In genomic region chr21:25607151-25607811, GRCh38 we compare ENCODE assay signal across 1 cellular context.
TF ChIP-seq lines count a peak whose summit lies in the region.

Gene MRPL39 (minus strand): TSS chr21:25607481. CDS start chr21:25607475, 6 bp downstream.

TF ChIP-seq in K562, 482 proteins besides CTCF, POLR2A, EP300 and RAD21 (continued from another document and continues in another):
- peak; percentile 42; the same call in 1 of the 2 replicates for TF ChIP-seq THAP12 (CRISPR knock-in tag; IDR thresholded peaks at IDR 0.05)
- TF ChIP-seq HNRNPLL (IDR thresholded peaks at IDR 0.05; ENCODE audit: low read depth, low read length, poor library complexity, severe bottlenecking): peak; percentile 66
- no peak for TF ChIP-seq ZNF3 (CRISPR knock-in tag; IDR thresholded peaks at IDR 0.05)
- peak; percentile 71; the same call in 1 of the 2 replicates for TF ChIP-seq ATF6 (CRISPR knock-in tag; IDR thresholded peaks at IDR 0.05)
- no peak for TF ChIP-seq PURB (CRISPR knock-in tag; IDR thresholded peaks at IDR 0.05; ENCODE audit: low read depth)
- peak; percentile 87 for TF ChIP-seq BRD4 (IDR thresholded peaks at IDR 0.05)
- TF ChIP-seq SMC3 (conservative IDR thresholded peaks at IDR 0.05; ENCODE audit: insufficient read depth, low read depth, low read length): peak; percentile 54
- TF ChIP-seq CHD4 (IDR thresholded peaks at IDR 0.05; ENCODE audit: insufficient read depth, insufficient replicate concordance, low read depth, low read length, poor library complexity, severe bottlenecking): peak; percentile 89
- peak; percentile 100 for TF ChIP-seq TAF1 (IDR thresholded peaks at IDR 0.05; ENCODE audit: control insufficient read depth, extremely low read depth, insufficient read depth, low read length, severe bottlenecking)
- TF ChIP-seq SOX6 (IDR thresholded peaks at IDR 0.05): peak; percentile 59; the same call in 1 of the 2 replicates
- TF ChIP-seq CXXC5 (CRISPR knock-in tag; IDR thresholded peaks at IDR 0.05): peak; percentile 98
- peak; percentile 41 for TF ChIP-seq GTF2B (IDR thresholded peaks at IDR 0.05; ENCODE audit: extremely low read depth, insufficient read length)
- TF ChIP-seq ZNF830 (CRISPR knock-in tag; IDR thresholded peaks at IDR 0.05): 0 out of 2 replicates have a peak, but pooled peaks have one; percentile 82
- TF ChIP-seq ZNF740 (CRISPR knock-in tag; IDR thresholded peaks at IDR 0.05): peak; percentile 67; the same call in 1 of the 2 replicates
- no peak for TF ChIP-seq ZNF740 (tag; IDR thresholded peaks at IDR 0.05)
- TF ChIP-seq HOXB6 (CRISPR knock-in tag; IDR thresholded peaks at IDR 0.05; ENCODE audit: borderline replicate concordance): no peak
- TF ChIP-seq ZBTB2 (IDR thresholded peaks at IDR 0.05): peak; percentile 80
- TF ChIP-seq TOE1 (IDR thresholded peaks at IDR 0.05; ENCODE audit: borderline replicate concordance): peak; percentile 90
- TF ChIP-seq TOE1 (CRISPR knock-in tag; IDR thresholded peaks at IDR 0.05; ENCODE audit: borderline replicate concordance, low read depth): no peak
- peak; percentile 55 for TF ChIP-seq CREB1 (IDR thresholded peaks at IDR 0.05)
- TF ChIP-seq CREB1 (CRISPR knock-in tag; IDR thresholded peaks at IDR 0.05): no peak
- peak; percentile 93 for TF ChIP-seq GABPB1 (CRISPR knock-in tag; IDR thresholded peaks at IDR 0.05)
- peak; percentile 79 for TF ChIP-seq REST (CRISPR knock-in tag; IDR thresholded peaks at IDR 0.05; ENCODE audit: low read depth)
- peak; percentile 57 for TF ChIP-seq PRPF4 (IDR thresholded peaks at IDR 0.05; ENCODE audit: insufficient read depth, low read depth, low read length, poor library complexity, severe bottlenecking)
- peak; percentile 86 for TF ChIP-seq HCFC1 (IDR thresholded peaks at IDR 0.05; ENCODE audit: low read depth, low read length)
- TF ChIP-seq TEAD4 (IDR thresholded peaks at IDR 0.05; ENCODE audit: low read length): peak; percentile 42; the same call in 1 of the 2 replicates
- 0 out of 2 replicates have a peak, but pooled peaks have one; percentile 27 for TF ChIP-seq TEAD4 (CRISPR knock-in tag; IDR thresholded peaks at IDR 0.05; ENCODE audit: borderline replicate concordance)
- peak; percentile 65 for TF ChIP-seq VEZF1 (CRISPR knock-in tag; IDR thresholded peaks at IDR 0.05)
- TF ChIP-seq FOXP1 (CRISPR knock-in tag; IDR thresholded peaks at IDR 0.05): peak; percentile 80; the same call in 1 of the 2 replicates
- no peak for TF ChIP-seq NCOA2 (IDR thresholded peaks at IDR 0.05; ENCODE audit: partially characterized antibody in 2 of 2)
- peak; percentile 70 for TF ChIP-seq ATF7 (IDR thresholded peaks at IDR 0.05)
- peak; percentile 100 for TF ChIP-seq TAF9B (IDR thresholded peaks at IDR 0.05; ENCODE audit: partially characterized antibody)
- peak; percentile 99 for TF ChIP-seq PHF20 (IDR thresholded peaks at IDR 0.05; ENCODE audit: partially characterized antibody)
- TF ChIP-seq ATF4 (CRISPR knock-in tag; IDR thresholded peaks at IDR 0.05): peak; percentile 48; the same call in 1 of the 2 replicates
- TF ChIP-seq CBX3 (IDR thresholded peaks at IDR 0.05; ENCODE audit: borderline replicate concordance in 1 of 2, low read length in 2 of 2): peak; percentile 86 to 88
- peak in 1 of 2 experiments; percentile 60; a peak in 2 of 4 replicates for TF ChIP-seq KDM1A (IDR thresholded peaks at IDR 0.05)
- peak; percentile 60 for TF ChIP-seq ESRRA (IDR thresholded peaks at IDR 0.05; ENCODE audit: borderline replicate concordance, low read depth)
- TF ChIP-seq KLF13 (tag; IDR thresholded peaks at IDR 0.05; ENCODE audit: borderline replicate concordance, low read depth): peak; percentile 76; the same call in 1 of the 2 replicates
- peak; percentile 85 for TF ChIP-seq L3MBTL2 (IDR thresholded peaks at IDR 0.05)
- TF ChIP-seq ETV5 (CRISPR knock-in tag; IDR thresholded peaks at IDR 0.05; ENCODE audit: low read depth): peak; percentile 87
- no peak for TF ChIP-seq FOXA1 (IDR thresholded peaks at IDR 0.05; ENCODE audit: borderline replicate concordance)
- peak; percentile 97 for TF ChIP-seq SUPT5H (IDR thresholded peaks at IDR 0.05)
- no peak for TF ChIP-seq PREB (CRISPR knock-in tag; IDR thresholded peaks at IDR 0.05)
- peak; percentile 96 for TF ChIP-seq ADNP (tag; IDR thresholded peaks at IDR 0.05)
- no peak; the same call in none of the 2 replicates for TF ChIP-seq MITF (IDR thresholded peaks at IDR 0.05)
- TF ChIP-seq SRSF1 (IDR thresholded peaks at IDR 0.05; ENCODE audit: low read depth, low read length): peak; percentile 88; the same call in 1 of the 2 replicates
- peak; percentile 95 for TF ChIP-seq POLR2B (IDR thresholded peaks at IDR 0.05; ENCODE audit: low read depth, partially characterized antibody)
- 0 out of 2 replicates have a peak, but pooled peaks have one; percentile 21 for TF ChIP-seq FOXM1 (IDR thresholded peaks at IDR 0.05; ENCODE audit: low read depth)
- no peak for TF ChIP-seq FOXM1 (CRISPR knock-in tag; IDR thresholded peaks at IDR 0.05; ENCODE audit: low read depth)
